In the genomic region with DNA sequence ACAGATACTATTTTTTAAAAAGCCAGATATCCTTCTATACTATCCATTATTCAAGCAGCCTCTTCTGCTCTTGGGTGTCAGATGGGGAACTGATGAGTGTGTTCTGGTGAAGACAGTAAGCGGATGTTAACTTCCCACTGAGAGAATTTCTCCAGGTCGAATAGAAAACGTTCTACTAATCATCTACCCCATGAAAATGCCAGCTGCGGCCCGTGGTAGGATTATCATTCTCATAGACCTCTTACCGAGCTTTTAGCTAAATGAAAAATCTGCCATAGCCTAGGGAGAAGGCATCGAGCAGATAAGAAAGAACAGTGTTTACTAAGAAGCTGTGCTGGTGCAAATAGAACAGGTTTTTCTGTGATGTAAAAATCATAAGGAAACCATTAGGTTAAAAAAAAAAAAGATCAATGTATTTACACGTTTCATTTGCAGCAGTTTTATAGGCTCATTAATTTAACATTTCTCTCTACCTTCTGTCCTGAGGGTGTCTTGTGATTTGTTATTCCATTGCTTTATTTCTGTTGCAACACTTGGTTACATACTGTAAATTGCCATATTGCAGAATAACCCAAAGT, we compare ENCODE assay signal across 1 cellular context.
TF ChIP-seq lines count a peak whose summit lies in the region.

No MANE protein-coding gene starts in this region.

TF ChIP-seq in GM23338, 12 proteins besides CTCF, POLR2A, EP300 and RAD21 (continued from another document):
- TF ChIP-seq, protein P1, sequence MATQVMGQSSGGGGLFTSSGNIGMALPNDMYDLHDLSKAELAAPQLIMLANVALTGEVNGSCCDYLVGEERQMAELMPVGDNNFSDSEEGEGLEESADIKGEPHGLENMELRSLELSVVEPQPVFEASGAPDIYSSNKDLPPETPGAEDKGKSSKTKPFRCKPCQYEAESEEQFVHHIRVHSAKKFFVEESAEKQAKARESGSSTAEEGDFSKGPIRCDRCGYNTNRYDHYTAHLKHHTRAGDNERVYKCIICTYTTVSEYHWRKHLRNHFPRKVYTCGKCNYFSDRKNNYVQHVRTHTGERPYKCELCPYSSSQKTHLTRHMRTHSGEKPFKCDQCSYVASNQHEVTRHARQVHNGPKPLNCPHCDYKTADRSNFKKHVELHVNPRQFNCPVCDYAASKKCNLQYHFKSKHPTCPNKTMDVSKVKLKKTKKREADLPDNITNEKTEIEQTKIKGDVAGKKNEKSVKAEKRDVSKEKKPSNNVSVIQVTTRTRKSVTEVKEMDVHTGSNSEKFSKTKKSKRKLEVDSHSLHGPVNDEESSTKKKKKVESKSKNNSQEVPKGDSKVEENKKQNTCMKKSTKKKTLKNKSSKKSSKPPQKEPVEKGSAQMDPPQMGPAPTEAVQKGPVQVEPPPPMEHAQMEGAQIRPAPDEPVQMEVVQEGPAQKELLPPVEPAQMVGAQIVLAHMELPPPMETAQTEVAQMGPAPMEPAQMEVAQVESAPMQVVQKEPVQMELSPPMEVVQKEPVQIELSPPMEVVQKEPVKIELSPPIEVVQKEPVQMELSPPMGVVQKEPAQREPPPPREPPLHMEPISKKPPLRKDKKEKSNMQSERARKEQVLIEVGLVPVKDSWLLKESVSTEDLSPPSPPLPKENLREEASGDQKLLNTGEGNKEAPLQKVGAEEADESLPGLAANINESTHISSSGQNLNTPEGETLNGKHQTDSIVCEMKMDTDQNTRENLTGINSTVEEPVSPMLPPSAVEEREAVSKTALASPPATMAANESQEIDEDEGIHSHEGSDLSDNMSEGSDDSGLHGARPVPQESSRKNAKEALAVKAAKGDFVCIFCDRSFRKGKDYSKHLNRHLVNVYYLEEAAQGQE (IDR thresholded peaks at IDR 0.05; ENCODE audit: unreplicated experiment) = no peak
- no peak for TF ChIP-seq POLR2AphosphoS5 (IDR thresholded peaks at IDR 0.05; ENCODE audit: low read depth)
- no peak for TF ChIP-seq STAT1 (IDR thresholded peaks at IDR 0.05; ENCODE audit: unreplicated experiment)
- TF ChIP-seq, protein P2, sequence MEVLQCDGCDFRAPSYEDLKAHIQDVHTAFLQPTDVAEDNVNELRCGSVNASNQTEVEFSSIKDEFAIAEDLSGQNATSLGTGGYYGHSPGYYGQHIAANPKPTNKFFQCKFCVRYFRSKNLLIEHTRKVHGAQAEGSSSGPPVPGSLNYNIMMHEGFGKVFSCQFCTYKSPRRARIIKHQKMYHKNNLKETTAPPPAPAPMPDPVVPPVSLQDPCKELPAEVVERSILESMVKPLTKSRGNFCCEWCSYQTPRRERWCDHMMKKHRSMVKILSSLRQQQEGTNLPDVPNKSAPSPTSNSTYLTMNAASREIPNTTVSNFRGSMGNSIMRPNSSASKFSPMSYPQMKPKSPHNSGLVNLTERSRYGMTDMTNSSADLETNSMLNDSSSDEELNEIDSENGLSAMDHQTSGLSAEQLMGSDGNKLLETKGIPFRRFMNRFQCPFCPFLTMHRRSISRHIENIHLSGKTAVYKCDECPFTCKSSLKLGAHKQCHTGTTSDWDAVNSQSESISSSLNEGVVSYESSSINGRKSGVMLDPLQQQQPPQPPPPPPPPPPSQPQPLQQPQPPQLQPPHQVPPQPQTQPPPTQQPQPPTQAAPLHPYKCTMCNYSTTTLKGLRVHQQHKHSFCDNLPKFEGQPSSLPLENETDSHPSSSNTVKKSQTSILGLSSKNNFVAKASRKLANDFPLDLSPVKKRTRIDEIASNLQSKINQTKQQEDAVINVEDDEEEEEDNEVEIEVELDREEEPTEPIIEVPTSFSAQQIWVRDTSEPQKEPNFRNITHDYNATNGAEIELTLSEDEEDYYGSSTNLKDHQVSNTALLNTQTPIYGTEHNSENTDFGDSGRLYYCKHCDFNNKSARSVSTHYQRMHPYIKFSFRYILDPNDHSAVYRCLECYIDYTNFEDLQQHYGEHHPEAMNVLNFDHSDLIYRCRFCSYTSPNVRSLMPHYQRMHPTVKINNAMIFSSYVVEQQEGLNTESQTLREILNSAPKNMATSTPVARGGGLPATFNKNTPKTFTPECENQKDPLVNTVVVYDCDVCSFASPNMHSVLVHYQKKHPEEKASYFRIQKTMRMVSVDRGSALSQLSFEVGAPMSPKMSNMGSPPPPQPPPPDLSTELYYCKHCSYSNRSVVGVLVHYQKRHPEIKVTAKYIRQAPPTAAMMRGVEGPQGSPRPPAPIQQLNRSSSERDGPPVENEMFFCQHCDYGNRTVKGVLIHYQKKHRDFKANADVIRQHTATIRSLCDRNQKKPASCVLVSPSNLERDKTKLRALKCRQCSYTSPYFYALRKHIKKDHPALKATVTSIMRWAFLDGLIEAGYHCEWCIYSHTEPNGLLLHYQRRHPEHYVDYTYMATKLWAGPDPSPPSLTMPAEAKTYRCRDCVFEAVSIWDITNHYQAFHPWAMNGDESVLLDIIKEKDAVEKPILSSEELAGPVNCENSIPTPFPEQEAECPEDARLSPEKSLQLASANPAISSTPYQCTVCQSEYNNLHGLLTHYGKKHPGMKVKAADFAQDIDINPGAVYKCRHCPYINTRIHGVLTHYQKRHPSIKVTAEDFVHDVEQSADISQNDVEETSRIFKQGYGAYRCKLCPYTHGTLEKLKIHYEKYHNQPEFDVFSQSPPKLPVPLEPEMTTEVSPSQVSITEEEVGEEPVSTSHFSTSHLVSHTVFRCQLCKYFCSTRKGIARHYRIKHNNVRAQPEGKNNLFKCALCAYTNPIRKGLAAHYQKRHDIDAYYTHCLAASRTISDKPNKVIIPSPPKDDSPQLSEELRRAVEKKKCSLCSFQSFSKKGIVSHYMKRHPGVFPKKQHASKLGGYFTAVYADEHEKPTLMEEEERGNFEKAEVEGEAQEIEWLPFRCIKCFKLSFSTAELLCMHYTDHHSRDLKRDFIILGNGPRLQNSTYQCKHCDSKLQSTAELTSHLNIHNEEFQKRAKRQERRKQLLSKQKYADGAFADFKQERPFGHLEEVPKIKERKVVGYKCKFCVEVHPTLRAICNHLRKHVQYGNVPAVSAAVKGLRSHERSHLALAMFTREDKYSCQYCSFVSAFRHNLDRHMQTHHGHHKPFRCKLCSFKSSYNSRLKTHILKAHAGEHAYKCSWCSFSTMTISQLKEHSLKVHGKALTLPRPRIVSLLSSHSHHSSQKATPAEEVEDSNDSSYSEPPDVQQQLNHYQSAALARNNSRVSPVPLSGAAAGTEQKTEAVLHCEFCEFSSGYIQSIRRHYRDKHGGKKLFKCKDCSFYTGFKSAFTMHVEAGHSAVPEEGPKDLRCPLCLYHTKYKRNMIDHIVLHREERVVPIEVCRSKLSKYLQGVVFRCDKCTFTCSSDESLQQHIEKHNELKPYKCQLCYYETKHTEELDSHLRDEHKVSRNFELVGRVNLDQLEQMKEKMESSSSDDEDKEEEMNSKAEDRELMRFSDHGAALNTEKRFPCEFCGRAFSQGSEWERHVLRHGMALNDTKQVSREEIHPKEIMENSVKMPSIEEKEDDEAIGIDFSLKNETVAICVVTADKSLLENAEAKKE (CRISPR knock-in tag; IDR thresholded peaks at IDR 0.05) = no peak
- TF ChIP-seq ZNF331 (CRISPR knock-in tag; IDR thresholded peaks at IDR 0.05; ENCODE audit: low read depth) = no peak
- TF ChIP-seq EZH2phosphoT487 (IDR thresholded peaks at IDR 0.05; ENCODE audit: unreplicated experiment) = no peak
- TF ChIP-seq, protein P3, sequence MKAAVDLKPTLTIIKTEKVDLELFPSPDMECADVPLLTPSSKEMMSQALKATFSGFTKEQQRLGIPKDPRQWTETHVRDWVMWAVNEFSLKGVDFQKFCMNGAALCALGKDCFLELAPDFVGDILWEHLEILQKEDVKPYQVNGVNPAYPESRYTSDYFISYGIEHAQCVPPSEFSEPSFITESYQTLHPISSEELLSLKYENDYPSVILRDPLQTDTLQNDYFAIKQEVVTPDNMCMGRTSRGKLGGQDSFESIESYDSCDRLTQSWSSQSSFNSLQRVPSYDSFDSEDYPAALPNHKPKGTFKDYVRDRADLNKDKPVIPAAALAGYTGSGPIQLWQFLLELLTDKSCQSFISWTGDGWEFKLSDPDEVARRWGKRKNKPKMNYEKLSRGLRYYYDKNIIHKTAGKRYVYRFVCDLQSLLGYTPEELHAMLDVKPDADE (IDR thresholded peaks at IDR 0.05) = no peak
- TF ChIP-seq NANOG (IDR thresholded peaks at IDR 0.05; ENCODE audit: borderline replicate concordance) = no peak
- no peak for TF ChIP-seq ZNF114 (CRISPR knock-in tag; IDR thresholded peaks at IDR 0.05)
- TF ChIP-seq EZH2 (IDR thresholded peaks at IDR 0.05; ENCODE audit: low read depth, unreplicated experiment) = no peak
- no peak for TF ChIP-seq CREB1 (CRISPR knock-in tag; IDR thresholded peaks at IDR 0.05; ENCODE audit: low read depth)
